8 cellular contexts compared by ENCODE assay signal in the genomic region with DNA sequence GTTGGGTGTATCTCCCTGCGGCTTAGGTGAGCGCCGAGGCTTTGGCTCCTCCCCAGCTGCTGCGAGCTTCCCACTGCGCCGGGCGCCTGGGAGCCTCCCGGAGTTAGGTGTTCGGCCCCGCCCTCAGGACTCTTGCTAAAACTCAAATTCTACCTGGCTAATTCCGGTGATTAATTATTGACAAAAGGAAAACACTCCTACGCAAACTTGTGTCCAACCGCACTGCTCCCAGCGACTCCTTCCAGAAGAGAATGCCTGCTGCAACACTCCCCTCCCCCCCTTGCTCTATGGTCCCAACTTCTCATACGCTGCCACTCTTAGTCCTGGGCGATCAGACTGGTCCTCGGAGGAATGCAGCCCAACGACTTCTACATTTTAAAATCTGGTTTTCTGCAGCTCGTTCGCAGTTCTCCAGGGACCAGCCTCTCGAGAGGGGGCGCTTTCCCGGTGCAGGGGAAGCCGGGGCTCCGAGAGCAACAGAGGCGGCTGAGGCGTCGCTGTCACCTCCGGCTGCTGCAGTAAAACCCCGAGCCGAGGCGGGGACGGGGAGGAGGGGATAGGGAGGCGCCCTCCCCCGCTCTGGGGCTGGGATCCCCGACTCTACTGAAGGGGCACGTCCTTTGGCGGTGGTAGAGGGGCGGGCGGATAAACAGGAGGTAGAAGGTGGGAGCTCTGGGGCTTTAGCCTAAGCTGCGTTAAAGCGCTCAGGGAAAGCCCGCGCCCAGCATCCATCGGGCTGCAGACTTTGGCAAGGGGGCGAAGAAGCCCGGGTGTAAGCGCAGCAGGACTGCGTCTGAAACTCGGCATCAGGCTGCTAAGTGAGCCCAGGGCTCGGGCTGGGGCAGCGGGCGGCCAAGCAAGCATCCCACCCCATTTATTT. TPM values are rescaled to one million over a fixed set of nuclear protein-coding genes. Genes with fewer than 3 reads are reported as not detected.
DNase-seq lines count a peak whose midpoint lies in the region; ATAC-seq and TF ChIP-seq lines count a peak whose summit lies in the region.

A gene with protein sequence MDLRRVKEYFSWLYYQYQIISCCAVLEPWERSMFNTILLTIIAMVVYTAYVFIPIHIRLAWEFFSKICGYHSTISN (minus strand): TSS at position 77 of the 880 bp plus-strand sequence. CDS start 25,194 bp downstream, outside the sequence.

- DNase-seq in SK-N-SH (peak; percentile 84), adrenal gland (peak in 5 of 7 donors; percentile 6 to 20 (median 12)), left ventricle myocardium superior (peak; percentile 46), putamen (ENCODE audit: low spot score) (peak; percentile 63), NCI-H187 (lab: John Stamatoyannopoulos, UW) (no peak)

- H2AFZ ChIP-seq in SK-N-SH (ENCODE audit: low read depth) = peak within 1 kb of the TSS; percentile 94

- no peaks in the 10 kb centered on the region for H3K79me2 ChIP-seq in SK-N-SH (ENCODE audit: insufficient read depth)

- intact Hi-C loops in adrenal gland (cut with DNase I) (no loop called here), left ventricle myocardium superior (cut with micrococcal nuclease) (no loop called here)

- no peak for TF ChIP-seq EP300 in SK-N-SH (IDR thresholded peaks at IDR 0.05; ENCODE audit: borderline replicate concordance in 1 of 2, low read depth in 1 of 2, low read length in 1 of 2)

- peak within 1 kb of the TSS in 9 of 11 experiments; percentile 18 to 55 (median 32); a peak in 13 of 22 replicates for H3K9ac ChIP-seq in BLaER1 treated with 17β-estradiol and CSF1 and Interleukin-3, amounts not matched to agents 10 nM and 100 nM
- no peak within 1 kb of the TSS for H3K9ac ChIP-seq in SK-N-SH

- no peaks in the 10 kb centered on the region for H3F3A ChIP-seq in SK-N-SH (replicated peaks; ENCODE audit: insufficient read depth)

- TF ChIP-seq CTCF in SK-N-SH (IDR thresholded peaks at IDR 0.05) (peak; percentile 33), adrenal gland (IDR thresholded peaks at IDR 0.05) (no peak)

- no peak for TF ChIP-seq POLR2A in adrenal gland (IDR thresholded peaks at IDR 0.05)

- POLR2A ChIA-PET in SK-N-SH (lab: Yijun Ruan, JAX) = interaction anchor here (1.5 kb wide), 1 partner anchor 36 kb away, joined by 5 read pairs; no protein-coding TSS in a partner anchor

- no peaks in the 10 kb centered on the region for H3K9me2 ChIP-seq in SK-N-SH

- 0 out of 22 replicates have a peak, but pooled peaks cover 0 to 4% (median 0%) of the 10 kb centered on the region in 11 experiments for H3K9me3 ChIP-seq in BLaER1 treated with 17β-estradiol and CSF1 and Interleukin-3, amounts not matched to agents 10 nM and 100 nM (replicated peaks in 1 of 11)
- H3K9me3 ChIP-seq in SK-N-SH (no peaks in the 10 kb centered on the region), adrenal gland (replicated peaks in 1 of 3) (no peaks in the 10 kb centered on the region)

- H4K20me1 ChIP-seq in BLaER1 treated with 17β-estradiol and CSF1 and Interleukin-3, amounts not matched to agents 10 nM and 100 nM = peaks cover 0 to 7% (median 0%) of the 10 kb centered on the region in 11 experiments; a peak in 2 of 22 replicates
- no peaks in the 10 kb centered on the region for H4K20me1 ChIP-seq in SK-N-SH (ENCODE audit: insufficient read depth)

- peak; percentile 36 for TF ChIP-seq RAD21 in SK-N-SH (IDR thresholded peaks at IDR 0.05; ENCODE audit: low read length)

- peak within 1 kb of the TSS; percentile 86 to 99 (median 96) for H3K4me2 ChIP-seq in BLaER1 treated with 17β-estradiol and CSF1 and Interleukin-3, amounts not matched to agents 10 nM and 100 nM
- H3K4me2 ChIP-seq in SK-N-SH = peak within 1 kb of the TSS; percentile 97

- 2% methylated on average over 30 of the region's 53 CpGs for WGBS in SK-N-SH (ENCODE audit: low lambda C conversion rate)
- WGBS in adrenal gland, 4 donors = 2 to 3% (median 2%) methylated on average over 32 to 53 of the region's 53 CpGs

- no peak within 1 kb of the TSS for H3K27ac ChIP-seq in BLaER1 treated with 17β-estradiol and CSF1 and Interleukin-3, amounts not matched to agents 10 nM and 100 nM
- peak within 1 kb of the TSS in 1 of 2 experiments; percentile 75; a peak in 1 of 4 replicates for H3K27ac ChIP-seq in SK-N-SH (ENCODE audit: low read depth in 2 of 2, low read length in 1 of 2)
- no peak within 1 kb of the TSS for H3K27ac ChIP-seq in adrenal gland

- ATAC-seq in GM19372 (IDR thresholded peaks at IDR 0.05; ENCODE audit: low read depth, unreplicated experiment) (peak; percentile 43), HG03571 (IDR thresholded peaks at IDR 0.05; ENCODE audit: unreplicated experiment) (peak; percentile 62), left ventricle myocardium superior (peak; percentile 80)

- peaks cover 45 to 63% (median 55%) of the 10 kb centered on the region in 11 experiments for H3K27me3 ChIP-seq in BLaER1 treated with 17β-estradiol and CSF1 and Interleukin-3, amounts not matched to agents 10 nM and 100 nM
- peaks cover 36% of the 10 kb centered on the region for H3K27me3 ChIP-seq in SK-N-SH (ENCODE audit: insufficient read depth)
- peaks cover 24% of the 10 kb centered on the region for H3K27me3 ChIP-seq in adrenal gland

- peaks cover 5 to 23% (median 16%) of the 10 kb centered on the region in 10 experiments; a peak in 18 of 20 replicates for H3K4me1 ChIP-seq in BLaER1 treated with 17β-estradiol and CSF1 and Interleukin-3, amounts not matched to agents 10 nM and 100 nM
- H3K4me1 ChIP-seq in SK-N-SH (ENCODE audit: control insufficient read depth in 1 of 2, insufficient read depth in 2 of 2, low read depth in 1 of 2, low read length in 1 of 2) = peaks cover 0 to 12% of the 10 kb centered on the region in 2 experiments; a peak in 1 of 4 replicates
- H3K4me1 ChIP-seq in adrenal gland (replicated peaks in 1 of 2) = peaks cover 10 to 20% of the 10 kb centered on the region in 2 donors

- CTCF ChIA-PET in SK-N-SH (lab: Yijun Ruan, JAX) = interaction anchor here (0.7 to 3.7 kb wide), 18 partner anchors 9 to 448 kb away, joined by 3 to 23 read pairs (median 3); no protein-coding TSS in a partner anchor

- H3K36me3 ChIP-seq in BLaER1 treated with 17β-estradiol and CSF1 and Interleukin-3, amounts not matched to agents 10 nM and 100 nM = no peaks in the 10 kb centered on the region
- H3K36me3 ChIP-seq in SK-N-SH (replicated peaks in 1 of 2; ENCODE audit: control insufficient read depth in 1 of 2, insufficient read depth in 2 of 2, low read length in 1 of 2) (no peaks in the 10 kb centered on the region), adrenal gland (replicated peaks in 1 of 2) (no peaks in the 10 kb centered on the region)

- peak within 1 kb of the TSS; percentile 52 to 71 (median 60) for H3K4me3 ChIP-seq in BLaER1 treated with 17β-estradiol and CSF1 and Interleukin-3, amounts not matched to agents 10 nM and 100 nM
- H3K4me3 ChIP-seq in SK-N-SH (ENCODE audit: low read depth in 2 of 2, low read length in 1 of 2) = peak within 1 kb of the TSS; percentile 55 to 67
- H3K4me3 ChIP-seq in adrenal gland = peak within 1 kb of the TSS in 2 of 4 donors; percentile 26 to 64

TF ChIP-seq in SK-N-SH, 30 proteins besides CTCF, POLR2A, EP300 and RAD21:
- no peak for TF ChIP-seq MXI1 (IDR thresholded peaks at IDR 0.05; ENCODE audit: low read depth, low read length)
- no peak for TF ChIP-seq RXRA (IDR thresholded peaks at IDR 0.05; ENCODE audit: borderline replicate concordance, low read depth)
- no peak for TF ChIP-seq YY1 (IDR thresholded peaks at IDR 0.05; ENCODE audit: low read depth)
- no peak for TF ChIP-seq FOSL2 (IDR thresholded peaks at IDR 0.05; ENCODE audit: borderline replicate concordance, low read depth)
- peak; percentile 11; the same call in 1 of the 2 replicates for TF ChIP-seq FOXJ3 (CRISPR knock-in tag; IDR thresholded peaks at IDR 0.05)

RNA-seq across cellular contexts. Expression of the gene that starts here (rescaled TPM):
- polyA plus RNA-seq in SK-N-SH (2012; rRNA removed) (0.07 and 0.57 TPM in 2 replicates), adrenal gland (under 1 TPM in 2 of 3 donors, not detected in 1; 0.13 TPM)
- 0.36 and 0.75 TPM in 2 replicates for polyA plus RNA-seq in SK-N-SH (2012; cell fraction: cytosol; rRNA removed)
- 0.13 and 0.23 TPM in 2 replicates for polyA plus RNA-seq in SK-N-SH (2012; cell fraction: nucleus; rRNA removed)
- total RNA-seq in adrenal gland (under 1 TPM in 4 of 8 donors, not detected in 4; 0.14 to 0.97 (median 0.48) TPM), left ventricle myocardium superior (0.20 TPM)

Comparison
In these comparisons a context has a peak if more than half of its experiments do, and no peak if none do; other contexts are left out.
1. Peak in DNase-seq, H3K4me3 ChIP-seq and H3K4me2 ChIP-seq in SK-N-SH; RNA of the gene not detected or under 1 TPM.
2. Peak in DNase-seq in adrenal gland; RNA of the gene not detected or under 1 TPM.
3. Peak in DNase-seq and ATAC-seq in left ventricle myocardium superior; RNA of the gene not detected or under 1 TPM.